Comparison of ENCODE assay signal across 12 cellular contexts in genomic region chr9:127963041-127963358, GRCh38. TPM values are rescaled to one million over a fixed set of nuclear protein-coding genes. Genes with fewer than 3 reads are reported as not detected.
DNase-seq lines count a peak whose midpoint lies in the region; ATAC-seq and TF ChIP-seq lines count a peak whose summit lies in the region.
"Had no signal": no experiment of that assay in that cellular context is flagged by ENCODE, and none has a peak within 500 bp of the region (broad histone marks: within the 10 kb centered on the region; RNA-seq: fewer than 3 reads in every experiment).

No MANE protein-coding gene starts in this region.

- H3K27me3 ChIP-seq in heart right ventricle (no peaks in the 10 kb centered on the region), adipocyte (replicated peaks; ENCODE audit: control insufficient read depth, insufficient read depth, low read length) (no peaks in the 10 kb centered on the region), uterus (no peaks in the 10 kb centered on the region), H7 (ENCODE audit: control insufficient read depth, insufficient read depth, low read length) (no peaks in the 10 kb centered on the region)
- H3K27me3 ChIP-seq in naive thymus-derived CD4-positive, alpha-beta T cell (ENCODE audit: control insufficient read depth in 2 of 2, insufficient read depth in 2 of 2, low read length in 2 of 2): no peaks in the 10 kb centered on the region
- H3K27me3 ChIP-seq: BLaER1 treated with 17β-estradiol and CSF1 and Interleukin-3, amounts not matched to agents 10 nM and 100 nM; neural progenitor cell had no signal

- no peaks in the 10 kb centered on the region for H3K27me3 Mint-ChIP-seq in naive thymus-derived CD4-positive, alpha-beta T cell

- POLR2A ChIA-PET in naive thymus-derived CD4-positive, alpha-beta T cell (lab: Charles Lee): interaction anchor here (1.0 to 61.3 kb wide), 4 partner anchors 4 to 109 kb away, joined by 3 to 1719 read pairs (median 1615); partner anchors contain the start of genes DPM2 and EEIG1

- WGBS in heart right ventricle, 2 donors: 80% methylated on average over 3 of the region's 3 CpGs

- H3K27ac ChIP-seq in heart right ventricle (peak overlapping the region in 8 of 10 donors; percentile 4 to 93 (median 68)), uterus (peak overlapping the region; percentile 90 to 91)
- peak overlapping the region; percentile 84 for H3K27ac ChIP-seq in naive thymus-derived CD4-positive, alpha-beta T cell (ENCODE audit: low read depth, low read length)
- H3K27ac ChIP-seq: BLaER1 treated with 17β-estradiol and CSF1 and Interleukin-3, amounts not matched to agents 10 nM and 100 nM; neural progenitor cell had no signal

- peak overlapping the region; percentile 1 for H3K9ac ChIP-seq in adipocyte (ENCODE audit: low read length)
- H3K9ac ChIP-seq: neural progenitor cell had no signal

- peaks cover 4 to 50% (median 29%) of the 10 kb centered on the region in 5 donors for H3K36me3 Mint-ChIP-seq in naive thymus-derived CD4-positive, alpha-beta T cell

- H3K4me1 ChIP-seq in heart right ventricle (peaks cover 35 to 78% (median 73%) of the 10 kb centered on the region in 9 donors), adipocyte (ENCODE audit: control insufficient read depth, insufficient read depth, low read length) (peaks cover 54% of the 10 kb centered on the region), uterus (peaks cover 49 to 69% of the 10 kb centered on the region in 2 donors)
- H3K4me1 ChIP-seq in naive thymus-derived CD4-positive, alpha-beta T cell (ENCODE audit: control insufficient read depth in 2 of 2, insufficient read depth in 2 of 2, low read length in 2 of 2): peaks cover 86 to 99% of the 10 kb centered on the region in 2 donors

- no peak for ATAC-seq in heart right ventricle
- ATAC-seq in left ventricle myocardium superior: no peak
- ATAC-seq in naive thymus-derived CD4-positive, alpha-beta T cell: no peak
- no peak for ATAC-seq in GM21529 (IDR thresholded peaks at IDR 0.05; ENCODE audit: unreplicated experiment)

- H3K9me3 ChIP-seq in heart right ventricle (no peaks in the 10 kb centered on the region), adipocyte (ENCODE audit: control insufficient read depth, low read length) (no peaks in the 10 kb centered on the region), uterus (no peaks in the 10 kb centered on the region)
- H3K9me3 ChIP-seq in naive thymus-derived CD4-positive, alpha-beta T cell (ENCODE audit: control insufficient read depth in 2 of 3, low read length in 3 of 3): no peaks in the 10 kb centered on the region
- H3K9me3 ChIP-seq: BLaER1 treated with 17β-estradiol and CSF1 and Interleukin-3, amounts not matched to agents 10 nM and 100 nM had no signal

- CTCF ChIA-PET in naive thymus-derived CD4-positive, alpha-beta T cell (lab: Charles Lee): interaction anchor here (1.0 to 13.2 kb wide), 2 partner anchors 69 to 86 kb away, joined by 3 to 253 read pairs; no protein-coding TSS in a partner anchor

- peaks cover 71 to 100% (median 91%) of the 10 kb centered on the region in 7 donors for H3K4me1 Mint-ChIP-seq in naive thymus-derived CD4-positive, alpha-beta T cell

- TF ChIP-seq POLR2A in uterus (IDR thresholded peaks at IDR 0.05): no peak

- TF ChIP-seq CTCF in heart right ventricle (IDR thresholded peaks at IDR 0.05): no peak
- peak in 1 of 4 experiments; percentile 4 for TF ChIP-seq CTCF in uterus (IDR thresholded peaks at IDR 0.05)

- peaks cover 0 to 3% (median 0%) of the 10 kb centered on the region in 11 donors for H3K9me3 Mint-ChIP-seq in naive thymus-derived CD4-positive, alpha-beta T cell

- intact Hi-C loops in heart right ventricle (cut with DNase I) (loop anchor here in 1 of 10 donors (10.0 kb wide), 1 partner anchor 1282 kb away; no protein-coding TSS in a partner anchor), left ventricle myocardium superior (cut with micrococcal nuclease) (no loop called here), uterus (cut with DNase I; ENCODE audit: low total_unique reads) (no loop called here)
- intact Hi-C loops in naive thymus-derived CD4-positive, alpha-beta T cell (cut with micrococcal nuclease): no loop called here

- H3K4me3 Mint-ChIP-seq in naive thymus-derived CD4-positive, alpha-beta T cell: peak overlapping the region; percentile 54 to 99 (median 94)
- H3K4me3 Mint-ChIP-seq: neural progenitor cell had no signal

- peak overlapping the region in 8 of 9 donors; percentile 90 to 99 (median 96) for H3K27ac Mint-ChIP-seq in naive thymus-derived CD4-positive, alpha-beta T cell

- H3K36me3 ChIP-seq in heart right ventricle (no peaks in the 10 kb centered on the region), adipocyte (ENCODE audit: control insufficient read depth, insufficient read depth, low read length, severe bottlenecking) (no peaks in the 10 kb centered on the region), uterus (no peaks in the 10 kb centered on the region), H7 (replicated peaks; ENCODE audit: control insufficient read depth, insufficient read depth, low read length) (no peaks in the 10 kb centered on the region)
- H3K36me3 ChIP-seq in naive thymus-derived CD4-positive, alpha-beta T cell (ENCODE audit: control insufficient read depth in 2 of 3, insufficient read depth in 3 of 3, low read length in 3 of 3): peaks cover 0 to 43% (median 9%) of the 10 kb centered on the region in 3 experiments
- H3K36me3 ChIP-seq: BLaER1 treated with 17β-estradiol and CSF1 and Interleukin-3, amounts not matched to agents 10 nM and 100 nM; neural progenitor cell had no signal

- H3K4me3 ChIP-seq in heart right ventricle: no peak overlapping the region
- H3K4me3 ChIP-seq in adipocyte (ENCODE audit: low read length): no peak overlapping the region
- peak overlapping the region; percentile 48 for H3K4me3 ChIP-seq in naive thymus-derived CD4-positive, alpha-beta T cell (ENCODE audit: low read length)
- H3K4me3 ChIP-seq in uterus: no peak overlapping the region
- H3K4me3 ChIP-seq in H7 (ENCODE audit: insufficient read depth, low read depth, low read length): no peak overlapping the region
- H3K4me3 ChIP-seq: BLaER1 treated with 17β-estradiol and CSF1 and Interleukin-3, amounts not matched to agents 10 nM and 100 nM; neural progenitor cell had no signal

- DNase-seq in heart right ventricle (no peak), left ventricle myocardium superior (no peak), adipocyte (ENCODE audit: low read depth) (no peak), uterus (no peak), NCI-H2227 treated with DMSO at 0.1 percent for 48 hours (lab: John Stamatoyannopoulos, UW) (no peak), H7 (no peak)
- DNase-seq in naive thymus-derived CD4-positive, alpha-beta T cell: no peak
- DNase-seq: effector CD4-positive, alpha-beta T cell; Kasumi-1 had no signal

RNA-seq across cellular contexts. Expression of gene EEIG1, which starts 17.8 kb away (rescaled TPM):
- total RNA-seq in heart right ventricle (10 to 100 TPM; 11.1 to 33.5 (median 25.1) TPM), left ventricle myocardium superior (21.6 TPM), uterus (100 to 1,000 TPM in 1 of 4 donors, 10 to 100 TPM in 2, 1 to 10 TPM in 1; 5.0 to 140 (median 19.3) TPM)
- polyA plus RNA-seq in heart right ventricle: 10 to 100 TPM in 1 of 2 donors, 1 to 10 TPM in 1; 6.7 to 13.0 TPM
- 100 to 1,000 TPM; 252 to 664 (median 347) TPM for total RNA-seq in naive thymus-derived CD4-positive, alpha-beta T cell
- 100 to 1,000 TPM; 124 to 297 TPM for polyA plus RNA-seq in naive thymus-derived CD4-positive, alpha-beta T cell
- 16.9 and 27.1 TPM in 2 replicates for total RNA-seq in H7 (2014; rRNA removed; shearing (Covaris generic))

RNA-seq across cellular contexts. Expression of gene DPM2, which starts 25.3 kb away (rescaled TPM):
- 10 to 100 TPM in 8 of 10 donors, 1 to 10 TPM in 2; 7.2 to 15.4 (median 12.3) TPM for total RNA-seq in heart right ventricle
- polyA plus RNA-seq in heart right ventricle: 10 to 100 TPM; 16.7 to 31.1 TPM
- total RNA-seq in left ventricle myocardium superior: 11.1 TPM
- 10 to 100 TPM; 29.1 to 84.4 (median 56.8) TPM for total RNA-seq in naive thymus-derived CD4-positive, alpha-beta T cell
- 10 to 100 TPM; 29.3 to 39.5 TPM for polyA plus RNA-seq in naive thymus-derived CD4-positive, alpha-beta T cell
- total RNA-seq in uterus: 10 to 100 TPM in 3 of 4 donors, 1 to 10 TPM in 1; 6.7 to 33.1 (median 15.9) TPM
- 38.3 and 45.6 TPM in 2 replicates for total RNA-seq in H7 (2014; rRNA removed; shearing (Covaris generic))

RNA-seq across cellular contexts. Expression of gene PIP5KL1, which starts 32.4 kb away (rescaled TPM):
- total RNA-seq in heart right ventricle (under 1 TPM in 7 of 10 donors, not detected in 3; 0.25 to 0.59 (median 0.47) TPM), left ventricle myocardium superior (not detected), uterus (10 to 100 TPM in 1 of 4 donors, 1 to 10 TPM in 2, not detected in 1; 2.9 to 11.3 (median 3.2) TPM)
- under 1 TPM in 1 of 2 donors, not detected in 1; 0.28 TPM for polyA plus RNA-seq in heart right ventricle
- total RNA-seq in naive thymus-derived CD4-positive, alpha-beta T cell: 1 to 10 TPM; 1.4 to 2.9 (median 2.1) TPM
- under 1 TPM in 1 of 2 donors, not detected in 1; 0.17 TPM for polyA plus RNA-seq in naive thymus-derived CD4-positive, alpha-beta T cell
- total RNA-seq in H7 (2014; rRNA removed; shearing (Covaris generic)): 0.94 and 3.4 TPM in 2 replicates

RNA-seq across cellular contexts. Expression of gene ST6GALNAC4, which starts 46.2 kb away (rescaled TPM):
- total RNA-seq in heart right ventricle: 10 to 100 TPM; 23.2 to 52.9 (median 33.9) TPM
- 10 to 100 TPM; 10.8 to 48.6 TPM for polyA plus RNA-seq in heart right ventricle
- total RNA-seq in left ventricle myocardium superior: 28.5 TPM
- 10 to 100 TPM; 28.0 to 51.0 (median 36.1) TPM for total RNA-seq in naive thymus-derived CD4-positive, alpha-beta T cell
- polyA plus RNA-seq in naive thymus-derived CD4-positive, alpha-beta T cell: 10 to 100 TPM; 20.0 to 21.7 TPM
- 10 to 100 TPM in 3 of 4 donors, under 1 TPM in 1; 0.59 to 41.7 (median 20.7) TPM for total RNA-seq in uterus
- 18.5 and 24.6 TPM in 2 replicates for total RNA-seq in H7 (2014; rRNA removed; shearing (Covaris generic))
